ENCODE assay signal across 16 cellular contexts in the genomic region with DNA sequence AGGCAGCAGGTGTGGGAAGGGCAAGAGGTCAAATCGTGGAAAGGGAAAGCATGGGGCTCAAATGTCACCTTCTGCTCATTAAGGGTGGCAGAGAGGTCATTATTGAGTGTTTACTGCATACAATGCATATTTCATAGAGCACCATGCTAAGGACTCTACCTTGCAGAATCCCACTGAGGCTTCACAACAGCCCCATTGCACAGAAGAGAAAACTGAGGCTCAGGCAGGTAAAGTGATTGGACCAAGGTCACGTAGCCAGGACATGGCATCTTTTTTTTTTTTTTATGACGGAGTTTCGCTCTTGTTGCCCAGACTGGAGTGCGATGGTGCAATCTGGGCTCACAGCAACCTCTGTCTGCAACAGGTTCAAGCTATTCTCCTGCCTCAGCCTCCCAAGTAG. TPM values are rescaled to one million over a fixed set of nuclear protein-coding genes. Genes with fewer than 3 reads are reported as not detected.
DNase-seq lines count a peak whose midpoint lies in the region; ATAC-seq lines count a peak whose summit lies in the region.
"Had no signal": no experiment of that assay in that cellular context is flagged by ENCODE, and none has a peak within 500 bp of the region (broad histone marks: within the 10 kb centered on the region; RNA-seq: fewer than 3 reads in every experiment).

No MANE protein-coding gene starts in this region.

- no peak overlapping the region for H3K4me3 ChIP-seq in BLaER1
- no peak overlapping the region for H3K4me3 ChIP-seq in neuronal stem cell (ENCODE audit: low read length in 2 of 2)
- H3K4me3 ChIP-seq in right cardiac atrium (ENCODE audit: low read length), result no peak overlapping the region
- H3K4me3 ChIP-seq: GM23248, HAP-1 had no signal

- H2BK120ac ChIP-seq in neuronal stem cell (ENCODE audit: low read depth, low read length), result no peak overlapping the region

- peak overlapping the region; percentile 65 for H3K4me2 ChIP-seq in BLaER1
- H3K4me2 ChIP-seq in neuronal stem cell (ENCODE audit: insufficient read depth, low read length, poor library complexity, severe bottlenecking), result no peak overlapping the region

- peak overlapping the region; percentile 25 for H3K18ac ChIP-seq in neuronal stem cell (ENCODE audit: low read length)

- H3K27ac ChIP-seq in BLaER1, result no peak overlapping the region
- peak overlapping the region; percentile 34 for H3K27ac ChIP-seq in angular gyrus (ENCODE audit: low read depth, low read length)
- peak overlapping the region; percentile 32 for H3K27ac ChIP-seq in cingulate gyrus (ENCODE audit: low read depth, low read length)
- H3K27ac ChIP-seq in neuronal stem cell (replicated peaks; ENCODE audit: low read length), result no peak overlapping the region
- H3K27ac ChIP-seq in right cardiac atrium (ENCODE audit: low read length), result no peak overlapping the region
- H3K27ac ChIP-seq: GM23248 had no signal

- no peak overlapping the region for H3K4me3 Mint-ChIP-seq in stimulated activated effector memory CD8-positive, alpha-beta T cell treated with anti-CD3 and anti-CD28 coated beads, Interleukin-12 subunit alpha, Interleukin-12 subunit beta, amount 100 ng/mL, for 72 hours
- H3K4me3 Mint-ChIP-seq: CD4-positive, CD25-positive, alpha-beta regulatory T cell; CD8-positive, alpha-beta memory T cell had no signal

- H2BK12ac ChIP-seq in neuronal stem cell (ENCODE audit: low read length), result no peak overlapping the region

- H3K79me1 ChIP-seq in neuronal stem cell (ENCODE audit: low read depth, low read length), result no peaks in the 10 kb centered on the region

- H3K36me3 Mint-ChIP-seq in stimulated activated effector memory CD8-positive, alpha-beta T cell treated with anti-CD3 and anti-CD28 coated beads, Interleukin-12 subunit alpha, Interleukin-12 subunit beta, amount 100 ng/mL, for 72 hours, result no peaks in the 10 kb centered on the region
- H3K36me3 Mint-ChIP-seq: CD4-positive, CD25-positive, alpha-beta regulatory T cell; CD8-positive, alpha-beta memory T cell had no signal

- H3K4ac ChIP-seq in neuronal stem cell (ENCODE audit: low read length), result no peak overlapping the region

- no peak overlapping the region for H2AFZ ChIP-seq in neuronal stem cell (ENCODE audit: low read length)
- H2AFZ ChIP-seq: GM23248 had no signal

- H3K9me3 Mint-ChIP-seq in stimulated activated effector memory CD8-positive, alpha-beta T cell treated with anti-CD3 and anti-CD28 coated beads, Interleukin-12 subunit alpha, Interleukin-12 subunit beta, amount 100 ng/mL, for 72 hours, result no peaks in the 10 kb centered on the region
- H3K9me3 Mint-ChIP-seq: CD4-positive, CD25-positive, alpha-beta regulatory T cell; CD8-positive, alpha-beta memory T cell had no signal

- no peak overlapping the region for H4K91ac ChIP-seq in neuronal stem cell (ENCODE audit: low read depth, low read length, poor library complexity)

- H3K9ac ChIP-seq in BLaER1 (no peak overlapping the region), neuronal stem cell (ENCODE audit: low read depth, low read length, poor library complexity) (no peak overlapping the region)
- H3K9ac ChIP-seq: GM23248 had no signal

- no peak overlapping the region for H3K23ac ChIP-seq in neuronal stem cell (ENCODE audit: low read depth, low read length, poor library complexity)

- DNase-seq in neuronal stem cell (ENCODE audit: low spot score) (no peak), NCI-H510A treated with DMSO at 0.1 percent for 48 hours (lab: John Stamatoyannopoulos, UW) (no peak), right cardiac atrium (no peak), DMS 273 treated with DMSO at 0.1 percent for 48 hours (lab: John Stamatoyannopoulos, UW) (no peak)
- no peak for DNase-seq in stimulated activated effector memory CD8-positive, alpha-beta T cell treated with anti-CD3 and anti-CD28 coated beads, Interleukin-12 subunit alpha, Interleukin-12 subunit beta, amount 100 ng/mL, for 72 hours (ENCODE audit: low spot score in 2 of 2)
- DNase-seq: 8988T; C1 segment of cervical spinal cord; CD4-positive, CD25-positive, alpha-beta regulatory T cell; CD8-positive, alpha-beta memory T cell; COR-L47; GM23248; IMR-90 had no signal

- no peaks in the 10 kb centered on the region for H3K27me3 ChIP-seq in BLaER1
- peaks cover 0 to 7% (median 5%) of the 10 kb centered on the region in 3 experiments for H3K27me3 ChIP-seq in neuronal stem cell (ENCODE audit: control insufficient read depth in 3 of 3, insufficient read depth in 3 of 3, low read depth in 1 of 3, low read length in 3 of 3)
- no peaks in the 10 kb centered on the region for H3K27me3 ChIP-seq in right cardiac atrium (ENCODE audit: control insufficient read depth, insufficient read depth)

- H3K4me1 Mint-ChIP-seq in stimulated activated effector memory CD8-positive, alpha-beta T cell treated with anti-CD3 and anti-CD28 coated beads, Interleukin-12 subunit alpha, Interleukin-12 subunit beta, amount 100 ng/mL, for 72 hours, result peaks cover 9% of the 10 kb centered on the region
- H3K4me1 Mint-ChIP-seq: CD8-positive, alpha-beta memory T cell had no signal

- no peak for ATAC-seq in stimulated activated effector memory CD8-positive, alpha-beta T cell treated with anti-CD3 and anti-CD28 coated beads, Interleukin-12 subunit alpha, Interleukin-12 subunit beta, amount 100 ng/mL, for 72 hours
- ATAC-seq in right cardiac atrium, result no peak

- intact Hi-C loops in right cardiac atrium (cut with DNase I), result no loop called here

- H3K14ac ChIP-seq in neuronal stem cell (ENCODE audit: low read length), result no peak overlapping the region

- no peak overlapping the region for H4K8ac ChIP-seq in neuronal stem cell (ENCODE audit: low read depth, low read length)

- no CpG with 5 or more reads among the region's 5 CpGs for WGBS in neuronal stem cell (ENCODE audit: extremely low coverage in 2 of 2, insufficient read length in 2 of 2, insufficient replicate concordance in 1 of 2), 2 donors
- 87% methylated on average over 5 of the region's 5 CpGs for WGBS in right cardiac atrium

- peaks cover 86% of the 10 kb centered on the region for H3K4me1 ChIP-seq in BLaER1
- H3K4me1 ChIP-seq in neuronal stem cell (ENCODE audit: control insufficient read depth in 2 of 2, insufficient read depth in 1 of 2, low read depth in 1 of 2, low read length in 2 of 2), result peaks cover 33 to 35% of the 10 kb centered on the region in 2 donors
- no peaks in the 10 kb centered on the region for H3K4me1 ChIP-seq in right cardiac atrium (ENCODE audit: control insufficient read depth, insufficient read depth, low read length)
- H3K4me1 ChIP-seq: HAP-1 had no signal

- no peak overlapping the region for H3K27ac Mint-ChIP-seq in stimulated activated effector memory CD8-positive, alpha-beta T cell treated with anti-CD3 and anti-CD28 coated beads, Interleukin-12 subunit alpha, Interleukin-12 subunit beta, amount 100 ng/mL, for 72 hours
- H3K27ac Mint-ChIP-seq: CD4-positive, CD25-positive, alpha-beta regulatory T cell; CD8-positive, alpha-beta memory T cell had no signal

- H3K36me3 ChIP-seq in BLaER1, result no peaks in the 10 kb centered on the region
- no peaks in the 10 kb centered on the region for H3K36me3 ChIP-seq in neuronal stem cell (replicated peaks in 1 of 2; ENCODE audit: control insufficient read depth in 2 of 2, insufficient read depth in 2 of 2, low read length in 2 of 2)
- H3K36me3 ChIP-seq: HAP-1 had no signal

- peaks cover 98% of the 10 kb centered on the region for H4K20me1 ChIP-seq in BLaER1

- no peak overlapping the region for H2BK15ac ChIP-seq in neuronal stem cell (ENCODE audit: low read length)

- no peaks in the 10 kb centered on the region for H3K9me3 ChIP-seq in BLaER1
- H3K9me3 ChIP-seq in neuronal stem cell (replicated peaks in 1 of 2; ENCODE audit: control insufficient read depth in 2 of 2, insufficient read depth in 1 of 2, low read depth in 1 of 2, low read length in 2 of 2), result no peaks in the 10 kb centered on the region
- no peaks in the 10 kb centered on the region for H3K9me3 ChIP-seq in right cardiac atrium (ENCODE audit: control insufficient read depth, low read length)
- H3K9me3 ChIP-seq: HAP-1 had no signal

- H2BK5ac ChIP-seq in neuronal stem cell (ENCODE audit: low read length), result no peak overlapping the region

- H2AK5ac ChIP-seq in neuronal stem cell (ENCODE audit: low read depth, low read length), result no peak overlapping the region

RNA-seq across cellular contexts. Expression of gene FLRT1, which starts 7.8 kb away (rescaled TPM):
- polyA plus RNA-seq in neuronal stem cell (2013, experiment 1 of 2), result 0.88 TPM
- polyA plus RNA-seq in neuronal stem cell (2013, experiment 2 of 2), result 0.94 TPM
- 1 to 10 TPM in 3 of 4 donors, under 1 TPM in 1; 0.92 to 2.0 (median 1.6) TPM for total RNA-seq in right cardiac atrium
- polyA plus RNA-seq in right cardiac atrium, result 1.5 TPM
- total RNA-seq: CD4-positive, CD25-positive, alpha-beta regulatory T cell; CD8-positive, alpha-beta memory T cell had no signal
- polyA plus RNA-seq: CD8-positive, alpha-beta memory T cell had no signal

RNA-seq across cellular contexts. Expression of gene OTUB1, which starts 57.3 kb away (rescaled TPM):
- 92.2 TPM for polyA plus RNA-seq in neuronal stem cell (2013, experiment 1 of 2)
- 90.4 TPM for polyA plus RNA-seq in neuronal stem cell (2013, experiment 2 of 2)
- 10 to 100 TPM; 44.9 to 55.8 (median 51.2) TPM for total RNA-seq in right cardiac atrium
- 62.4 TPM for polyA plus RNA-seq in right cardiac atrium

Comparison
In these comparisons a context has a peak if more than half of its experiments do, and no peak if none do; other contexts are left out.
1. H3K27ac ChIP-seq: peak in angular gyrus (single experiment) and cingulate gyrus (single experiment); none in BLaER1 (single experiment), neuronal stem cell (single experiment) and right cardiac atrium (single experiment).